1 cellular context compared by ENCODE assay signal in the genomic region with DNA sequence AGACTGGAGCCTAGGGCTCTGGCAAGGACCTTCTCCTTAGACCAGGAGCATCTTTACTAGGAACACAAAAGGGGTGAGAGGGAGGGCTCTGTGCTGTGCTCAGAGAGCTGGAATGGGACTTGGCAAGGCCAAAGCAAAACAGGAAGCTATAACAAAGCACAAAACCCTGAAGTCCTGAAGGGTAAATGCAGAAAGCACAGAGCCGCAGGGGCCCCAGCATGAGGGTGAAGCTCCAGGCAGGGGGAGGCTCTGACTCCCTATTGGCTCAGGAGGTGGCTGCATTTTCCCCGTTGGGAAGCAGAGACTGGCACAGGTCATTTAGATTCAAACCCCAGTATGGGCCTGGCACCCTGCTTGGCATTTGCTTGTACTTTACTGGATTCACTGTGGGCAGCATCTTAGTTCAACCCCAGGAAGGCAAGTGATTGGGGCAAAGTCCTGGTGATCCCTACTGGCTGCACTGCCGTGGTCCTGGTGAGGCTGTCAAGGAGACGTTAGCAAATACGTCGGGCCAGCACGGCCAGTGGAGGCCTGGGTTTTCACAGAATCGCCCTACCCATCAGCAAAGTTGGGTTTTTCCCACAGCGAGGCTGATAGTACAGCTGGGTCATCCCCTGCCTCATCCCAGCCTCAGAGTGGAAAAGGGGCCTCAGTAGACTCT.
TF ChIP-seq lines count a peak whose summit lies in the region.

No MANE protein-coding gene starts in this region.

TF ChIP-seq in IMR-90, 13 proteins besides CTCF, POLR2A, EP300 and RAD21:
- no peak for TF ChIP-seq FOS (IDR thresholded peaks at IDR 0.05; ENCODE audit: low read depth, low read length)
- TF ChIP-seq MAFK (IDR thresholded peaks at IDR 0.05; ENCODE audit: low read depth, low read length): no peak
- TF ChIP-seq, protein P1, sequence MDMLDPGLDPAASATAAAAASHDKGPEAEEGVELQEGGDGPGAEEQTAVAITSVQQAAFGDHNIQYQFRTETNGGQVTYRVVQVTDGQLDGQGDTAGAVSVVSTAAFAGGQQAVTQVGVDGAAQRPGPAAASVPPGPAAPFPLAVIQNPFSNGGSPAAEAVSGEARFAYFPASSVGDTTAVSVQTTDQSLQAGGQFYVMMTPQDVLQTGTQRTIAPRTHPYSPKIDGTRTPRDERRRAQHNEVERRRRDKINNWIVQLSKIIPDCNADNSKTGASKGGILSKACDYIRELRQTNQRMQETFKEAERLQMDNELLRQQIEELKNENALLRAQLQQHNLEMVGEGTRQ (IDR thresholded peaks at IDR 0.05; ENCODE audit: low read depth, low read length): no peak
- TF ChIP-seq, protein P2, sequence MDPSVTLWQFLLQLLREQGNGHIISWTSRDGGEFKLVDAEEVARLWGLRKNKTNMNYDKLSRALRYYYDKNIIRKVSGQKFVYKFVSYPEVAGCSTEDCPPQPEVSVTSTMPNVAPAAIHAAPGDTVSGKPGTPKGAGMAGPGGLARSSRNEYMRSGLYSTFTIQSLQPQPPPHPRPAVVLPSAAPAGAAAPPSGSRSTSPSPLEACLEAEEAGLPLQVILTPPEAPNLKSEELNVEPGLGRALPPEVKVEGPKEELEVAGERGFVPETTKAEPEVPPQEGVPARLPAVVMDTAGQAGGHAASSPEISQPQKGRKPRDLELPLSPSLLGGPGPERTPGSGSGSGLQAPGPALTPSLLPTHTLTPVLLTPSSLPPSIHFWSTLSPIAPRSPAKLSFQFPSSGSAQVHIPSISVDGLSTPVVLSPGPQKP (IDR thresholded peaks at IDR 0.05; ENCODE audit: borderline replicate concordance, low read depth, low read length): no peak
- TF ChIP-seq RFX5 (IDR thresholded peaks at IDR 0.05; ENCODE audit: low read depth, low read length): no peak
- TF ChIP-seq BHLHE40 (IDR thresholded peaks at IDR 0.05; ENCODE audit: low read depth, low read length): no peak
- no peak for TF ChIP-seq CHD1 (IDR thresholded peaks at IDR 0.05; ENCODE audit: low read depth, low read length)
- no peak for TF ChIP-seq MAZ (IDR thresholded peaks at IDR 0.05; ENCODE audit: borderline replicate concordance, low read depth, low read length)
- no peak for TF ChIP-seq RCOR1 (IDR thresholded peaks at IDR 0.05; ENCODE audit: insufficient replicate concordance, low read length)
- TF ChIP-seq NFE2L2 (IDR thresholded peaks at IDR 0.05; ENCODE audit: low read depth, low read length): no peak
- TF ChIP-seq CEBPB (IDR thresholded peaks at IDR 0.05; ENCODE audit: low read depth, low read length): no peak
- TF ChIP-seq MXI1 (IDR thresholded peaks at IDR 0.05; ENCODE audit: borderline replicate concordance, low read depth, low read length): no peak
- no peak for TF ChIP-seq SMC3 (IDR thresholded peaks at IDR 0.05; ENCODE audit: low read depth, low read length)
